In the genomic region with DNA sequence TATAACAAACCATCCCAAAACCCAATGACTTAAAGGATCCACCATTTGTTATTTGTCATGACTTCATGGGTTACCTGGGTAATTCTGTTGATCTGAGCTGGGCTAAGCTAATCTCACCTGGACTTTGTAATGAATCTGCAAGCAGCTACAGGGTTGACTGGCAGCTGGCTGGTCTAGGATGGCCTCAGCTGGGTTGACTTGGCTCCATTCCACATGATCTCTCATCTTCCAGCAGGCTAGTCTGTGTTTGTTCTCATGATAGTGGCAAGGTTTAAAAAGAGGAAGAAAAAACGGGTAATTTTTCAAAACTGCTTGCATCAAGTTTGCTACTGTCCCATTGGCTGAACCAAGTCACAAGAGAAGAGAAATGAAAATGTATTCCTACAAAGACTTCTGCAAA, we compare ENCODE assay signal across 12 cellular contexts. TPM values are rescaled to one million over a fixed set of nuclear protein-coding genes. Genes with fewer than 3 reads are reported as not detected.
A peak's percentile ranks its signal among the peaks of the same experiment; 100 is the strongest.
DNase-seq lines count a peak whose midpoint lies in the region; ATAC-seq, FAIRE-seq and TF ChIP-seq lines count a peak whose summit lies in the region.
"Had no signal": no experiment of that assay in that cellular context is flagged by ENCODE, and none has a peak within 500 bp of the region (broad histone marks: within the 10 kb centered on the region; RNA-seq: fewer than 3 reads in every experiment).

No MANE protein-coding gene starts in this region.

- no peaks in the 10 kb centered on the region for H3K4me1 ChIP-seq in body of pancreas
- no peaks in the 10 kb centered on the region for H3K4me1 ChIP-seq in small intestine (ENCODE audit: control insufficient read depth in 2 of 2, insufficient read depth in 1 of 2, low read depth in 1 of 2, low read length in 1 of 2)
- H3K4me1 ChIP-seq in PC-9 (replicated peaks; ENCODE audit: insufficient read depth), result no peaks in the 10 kb centered on the region

- TF ChIP-seq CTCF in body of pancreas (IDR thresholded peaks at IDR 0.05) (no peak), PC-9 (conservative IDR thresholded peaks at IDR 0.05) (no peak), HFFc6 (IDR thresholded peaks at IDR 0.05) (no peak)

- no peaks in the 10 kb centered on the region for H4K20me1 ChIP-seq in PC-9 (ENCODE audit: insufficient read depth)

- no peak for FAIRE-seq in small intestine (lab: Jason Lieb, UNC)
- FAIRE-seq: endometrium had no signal

- H2AFZ ChIP-seq in PC-9, result no peak overlapping the region

- H3K9me2 ChIP-seq in PC-9 (ENCODE audit: insufficient read depth), result no peaks in the 10 kb centered on the region

- H3K9me3 ChIP-seq in body of pancreas, result no peaks in the 10 kb centered on the region
- H3K9me3 ChIP-seq in small intestine (ENCODE audit: control insufficient read depth, low read depth), result no peaks in the 10 kb centered on the region
- H3K9me3 ChIP-seq in PC-9 (ENCODE audit: insufficient read depth, low read depth), result no peaks in the 10 kb centered on the region

- POLR2A ChIA-PET in PC-9 (lab: Charles Lee; ENCODE audit: unreplicated experiment), result no interaction called here

- no peak overlapping the region for H3K27ac Mint-ChIP-seq in HFFc6

- no peaks in the 10 kb centered on the region for H3K9me3 Mint-ChIP-seq in HFFc6

- H3K4me3 Mint-ChIP-seq in HFFc6, result no peak overlapping the region

- no peak for ATAC-seq in body of pancreas

- no peaks in the 10 kb centered on the region for H3F3A ChIP-seq in PC-9 (ENCODE audit: insufficient read depth, low read depth)

- WGBS in body of pancreas, 2 donors, result 0 to 20% methylated on average over 1 of the region's 1 CpG
- 8 to 26% (median 12%) methylated on average over 1 of the region's 1 CpG for WGBS in small intestine, 3 donors

- H3K27me3 ChIP-seq in body of pancreas (no peaks in the 10 kb centered on the region), small intestine (ENCODE audit: control insufficient read depth in 2 of 2, insufficient read depth in 2 of 2, low read length in 2 of 2) (no peaks in the 10 kb centered on the region), PC-9 (ENCODE audit: insufficient read depth, low read depth) (no peaks in the 10 kb centered on the region)

- H3K36me3 ChIP-seq in body of pancreas (replicated peaks in 1 of 2; ENCODE audit: insufficient read depth in 1 of 2, low read depth in 2 of 2) (no peaks in the 10 kb centered on the region), small intestine (ENCODE audit: control insufficient read depth in 2 of 2, insufficient read depth in 2 of 2, low read length in 2 of 2) (no peaks in the 10 kb centered on the region), PC-9 (ENCODE audit: low read depth) (no peaks in the 10 kb centered on the region)

- peaks cover 3% of the 10 kb centered on the region for H3K27me3 Mint-ChIP-seq in HFFc6 (ENCODE audit: insufficient read depth)

- H3K4me3 ChIP-seq in body of pancreas (no peak overlapping the region), small intestine (ENCODE audit: low read depth in 1 of 2, low read length in 2 of 2) (no peak overlapping the region), PC-9 (no peak overlapping the region)

- H3K79me2 ChIP-seq in PC-9 (ENCODE audit: low read depth), result no peaks in the 10 kb centered on the region

- intact Hi-C loops in body of pancreas (cut with DNase I), result no loop called here
- intact Hi-C loops in PC-9 (cut with micrococcal nuclease; ENCODE audit: unreplicated experiment), result no loop called here

- H3K4me2 ChIP-seq in PC-9, result no peak overlapping the region

- H3K27ac ChIP-seq in body of pancreas (no peak overlapping the region), small intestine (ENCODE audit: low read depth in 1 of 2, low read length in 1 of 2) (no peak overlapping the region), PC-9 (no peak overlapping the region)

- BruUV-seq in PC-9 (replicated peaks; lab: Mats Ljungman, UMichigan), result no TSS peak

- DNase-seq in NCI-H345 (lab: John Stamatoyannopoulos, UW) (peak; percentile 25), NCI-H345 treated with DMSO at 0.1 percent for 48 hours (lab: John Stamatoyannopoulos, UW; ENCODE audit: unreplicated experiment) (no peak), NCI-H510A treated with DMSO at 0.1 percent for 48 hours (lab: John Stamatoyannopoulos, UW) (peak; percentile 86), body of pancreas (peak in 3 of 4 donors; percentile 12 to 43 (median 28)), small intestine (peak; percentile 89), PC-9 (no peak), HFFc6 (no peak)
- no peak for DNase-seq in central memory CD4-positive, alpha-beta T cell
- DNase-seq: activated T-cell treated with anti-CD3 and anti-CD28 coated beads, Interleukin-2, amount 50 U/mL, for 48 hours; DND-41; hypothalamus had no signal

- no peaks in the 10 kb centered on the region for H3K4me1 Mint-ChIP-seq in HFFc6 (ENCODE audit: low read depth)

- CTCF ChIA-PET in PC-9 (lab: Charles Lee), result no interaction called here

- H3K36me3 Mint-ChIP-seq in HFFc6 (ENCODE audit: low read depth), result no peaks in the 10 kb centered on the region

- TF ChIP-seq POLR2A in body of pancreas (IDR thresholded peaks at IDR 0.05), result no peak

RNA-seq across cellular contexts. Expression of gene ZMYM4, which starts 24.8 kb away (rescaled TPM):
- 10 to 100 TPM; 15.2 to 33.2 TPM for total RNA-seq in body of pancreas
- 10 to 100 TPM in 1 of 3 donors, 1 to 10 TPM in 2; 3.8 to 10.7 (median 6.7) TPM for polyA plus RNA-seq in small intestine
- 55.6 and 84.4 TPM in 2 replicates for total RNA-seq in PC-9 (2021)
- 10 to 100 TPM; 49.8 to 58.0 (median 52.5) TPM for total RNA-seq in HFFc6 (2021; fragmentation: NEBNext Ultra II Directional; extraction: Animal tissue kit (Norgen Biotek cat#: 25700))

RNA-seq across cellular contexts. Expression of gene SFPQ, which starts 50.7 kb away (rescaled TPM):
- total RNA-seq in body of pancreas (100 to 1,000 TPM; 163 to 170 TPM), PC-9 (2021) (191 and 299 TPM in 2 replicates)
- 100 to 1,000 TPM in 2 of 3 donors, 10 to 100 TPM in 1; 93.8 to 149 (median 144) TPM for polyA plus RNA-seq in small intestine
- 100 to 1,000 TPM; 144 to 254 (median 222) TPM for total RNA-seq in HFFc6 (2021; fragmentation: NEBNext Ultra II Directional; extraction: Animal tissue kit (Norgen Biotek cat#: 25700))

Comparison
In these comparisons a context has a peak if more than half of its experiments do, and no peak if none do; other contexts are left out.
1. DNase-seq: peak in NCI-H345 (single experiment), NCI-H510A treated with DMSO at 0.1 percent for 48 hours (single experiment), body of pancreas (3 of 4) and small intestine (single experiment); none in NCI-H345 treated with DMSO at 0.1 percent for 48 hours (single experiment), central memory CD4-positive, alpha-beta T cell (single experiment), PC-9 (0 of 2) and HFFc6 (single experiment).